8 cellular contexts compared by ENCODE assay signal in genomic region chr16:67246081-67246944, GRCh38. TPM values are rescaled to one million over a fixed set of nuclear protein-coding genes. Genes with fewer than 3 reads are reported as not detected.
A peak's percentile ranks its signal among the peaks of the same experiment; 100 is the strongest.
DNase-seq lines count a peak whose midpoint lies in the region; ATAC-seq and TF ChIP-seq lines count a peak whose summit lies in the region.

No MANE protein-coding gene starts in this region.

- peak; percentile 22 for ATAC-seq in HG02571 (IDR thresholded peaks at IDR 0.05; ENCODE audit: unreplicated experiment)
- ATAC-seq in lower lobe of right lung, result peak; percentile 86

- CTCF ChIA-PET in GM10248 (lab: Yijun Ruan, JAX), result interaction anchor here (1.6 to 5.3 kb wide), 8 partner anchors 8 to 228 kb away, joined by 4 to 32 read pairs (median 12); partner anchors contain the start of gene TMEM208

- intact Hi-C loops in lower lobe of right lung (cut with DNase I), result no loop called here

- TF ChIP-seq CTCF in GM10248 (IDR thresholded peaks at IDR 0.05; ENCODE audit: control extremely low read depth, extremely low read depth, low read depth, missing control alignments), result peak; percentile 42
- peak; percentile 48 for TF ChIP-seq CTCF in lower lobe of right lung (IDR thresholded peaks at IDR 0.05)

- 0 to 1% methylated on average over 59 to 61 of the region's 61 CpGs for WGBS in ectodermal cell, 2 experiments

- POLR2A ChIA-PET in GM10248 (lab: Yijun Ruan, JAX), result interaction anchor here (1.4 to 2.4 kb wide), 3 partner anchors 8 to 19 kb away, joined by 5 to 11 read pairs (median 9); partner anchors contain the start of gene TMEM208

- peak; percentile 76 for DNase-seq in GM10248 (ENCODE audit: extremely low spot score)
- DNase-seq in NCI-H2227 treated with DMSO at 0.1 percent for 48 hours (lab: John Stamatoyannopoulos, UW), result peak; percentile 50
- peak; percentile 42 for DNase-seq in activated CD4-positive, alpha-beta T cell treated with anti-CD3 and anti-CD28 coated beads, Interleukin-2, amount 50 U/mL, for 1 hour
- peak; percentile 95 for DNase-seq in lower lobe of right lung
- peak; percentile 49 to 50 for DNase-seq in stimulated activated CD8-positive, alpha-beta memory T cell treated with anti-CD3 and anti-CD28 coated beads, Interleukin-7, amount 100 ng/mL, for 48 hours (ENCODE audit: extremely low read depth in 1 of 2, low read depth in 1 of 2)
- DNase-seq in SHP77 treated with DMSO at 0.1 percent for 48 hours (lab: John Stamatoyannopoulos, UW), result no peak

- H3K9me3 ChIP-seq in ectodermal cell (ENCODE audit: control insufficient read depth, low read length), result no peaks in the 10 kb centered on the region
- no peaks in the 10 kb centered on the region for H3K9me3 ChIP-seq in lower lobe of right lung

- H3K4me3 ChIP-seq in ectodermal cell (ENCODE audit: insufficient read depth, low read depth, low read length), result peak overlapping the region; percentile 63
- peak overlapping the region; percentile 99 for H3K4me3 ChIP-seq in lower lobe of right lung

- no peaks in the 10 kb centered on the region for H3K36me3 ChIP-seq in ectodermal cell (ENCODE audit: control insufficient read depth, insufficient read depth, low read length)
- no peaks in the 10 kb centered on the region for H3K36me3 ChIP-seq in lower lobe of right lung

- H3K27ac ChIP-seq in ectodermal cell (ENCODE audit: insufficient read depth, low read depth, low read length, poor library complexity, severe bottlenecking), result peak overlapping the region; percentile 82
- H3K27ac ChIP-seq in lower lobe of right lung, result peak overlapping the region; percentile 93

- H3K4me1 ChIP-seq in ectodermal cell (ENCODE audit: control insufficient read depth, insufficient read depth, low read length) (peaks cover 30% of the 10 kb centered on the region), lower lobe of right lung (peaks cover 69% of the 10 kb centered on the region)

- H3K27me3 ChIP-seq in ectodermal cell (ENCODE audit: control insufficient read depth, insufficient read depth, low read length, poor library complexity, severe bottlenecking) (peaks cover 40% of the 10 kb centered on the region), lower lobe of right lung (ENCODE audit: low read depth) (peaks cover 11% of the 10 kb centered on the region)

RNA-seq across cellular contexts. Expression of gene FHOD1, which starts 1.0 kb away (rescaled TPM):
- 20.6 TPM for polyA plus RNA-seq in ectodermal cell (2013, experiment 1 of 4)
- 17.2 TPM for polyA plus RNA-seq in ectodermal cell (2013, experiment 2 of 4)
- polyA plus RNA-seq in ectodermal cell (2013, experiment 3 of 4), result 16.0 TPM
- 17.1 TPM for polyA plus RNA-seq in ectodermal cell (2013, experiment 4 of 4)
- 67.7 TPM for total RNA-seq in lower lobe of right lung

RNA-seq across cellular contexts. Expression of gene SLC9A5, which starts 2.5 kb away (rescaled TPM):
- 3.1 TPM for polyA plus RNA-seq in ectodermal cell (2013, experiment 1 of 4)
- polyA plus RNA-seq in ectodermal cell (2013, experiment 2 of 4), result 3.3 TPM
- polyA plus RNA-seq in ectodermal cell (2013, experiment 3 of 4), result 3.5 TPM
- polyA plus RNA-seq in ectodermal cell (2013, experiment 4 of 4), result 3.8 TPM
- 2.8 TPM for total RNA-seq in lower lobe of right lung

RNA-seq across cellular contexts. Expression of gene TMEM208, which starts 19.4 kb away (rescaled TPM):
- 34.1 TPM for polyA plus RNA-seq in ectodermal cell (2013, experiment 1 of 4)
- polyA plus RNA-seq in ectodermal cell (2013, experiment 2 of 4), result 38.5 TPM
- polyA plus RNA-seq in ectodermal cell (2013, experiment 3 of 4), result 33.7 TPM
- 34.7 TPM for polyA plus RNA-seq in ectodermal cell (2013, experiment 4 of 4)
- 33.1 TPM for total RNA-seq in lower lobe of right lung

RNA-seq across cellular contexts. Expression of gene PLEKHG4, which starts 33.0 kb away (rescaled TPM):
- polyA plus RNA-seq in ectodermal cell (2013, experiment 1 of 4), result 6.3 TPM
- 10.4 TPM for polyA plus RNA-seq in ectodermal cell (2013, experiment 2 of 4)
- polyA plus RNA-seq in ectodermal cell (2013, experiment 3 of 4), result 5.7 TPM
- polyA plus RNA-seq in ectodermal cell (2013, experiment 4 of 4), result 9.2 TPM
- 12.4 TPM for total RNA-seq in lower lobe of right lung

RNA-seq across cellular contexts. Expression of gene ELMO3, which starts 47.4 kb away (rescaled TPM):
- polyA plus RNA-seq in ectodermal cell (2013, experiment 1 of 4), result 2.4 TPM
- polyA plus RNA-seq in ectodermal cell (2013, experiment 2 of 4), result 1.5 TPM
- polyA plus RNA-seq in ectodermal cell (2013, experiment 3 of 4), result 1.7 TPM
- 2.3 TPM for polyA plus RNA-seq in ectodermal cell (2013, experiment 4 of 4)
- total RNA-seq in lower lobe of right lung, result 14.9 TPM
